ENCODE assay signal across 25 cellular contexts in genomic region chr20:57413990-57414389, GRCh38. TPM values are rescaled to one million over a fixed set of nuclear protein-coding genes. Genes with fewer than 3 reads are reported as not detected.
DNase-seq lines count a peak whose midpoint lies in the region; ATAC-seq, FAIRE-seq and TF ChIP-seq lines count a peak whose summit lies in the region.
"Had no signal": no experiment of that assay in that cellular context is flagged by ENCODE, and none has a peak within 500 bp of the region (broad histone marks: within the 10 kb centered on the region; RNA-seq: fewer than 3 reads in every experiment).

No MANE protein-coding gene starts in this region.

- H4K91ac ChIP-seq in H1 (replicated peaks; ENCODE audit: insufficient read length, low read length), result no peak overlapping the region

- H3K9me3 ChIP-seq in BLaER1 treated with 17β-estradiol and CSF1 and Interleukin-3, amounts not matched to agents 10 nM and 100 nM (replicated peaks in 1 of 11), result no peaks in the 10 kb centered on the region
- H3K9me3 ChIP-seq in H1 (ENCODE audit: insufficient read depth in 2 of 2, low read depth in 1 of 2, low read length in 1 of 2) (no peaks in the 10 kb centered on the region), spleen (no peaks in the 10 kb centered on the region), ovary (no peaks in the 10 kb centered on the region)
- H3K9me3 ChIP-seq: A549, BE2C, Caco-2, HAP-1 had no signal

- H3K9ac ChIP-seq in BLaER1 treated with 17β-estradiol and CSF1 and Interleukin-3, amounts not matched to agents 10 nM and 100 nM, result 0 out of 22 replicates have a peak overlapping the region, but pooled peaks of 2 of the 11 experiments have one; percentile 53 to 66
- no peak overlapping the region for H3K9ac ChIP-seq in H1 (replicated peaks in 1 of 4; ENCODE audit: extremely low read depth in 1 of 4, low read depth in 3 of 4, low read length in 3 of 4)

- peaks cover 5% of the 10 kb centered on the region; the same call in 1 of the 2 replicates for H3K23me2 ChIP-seq in H1 (ENCODE audit: low read depth, low read length)

- no peak for TF ChIP-seq CTCF in H1 (IDR thresholded peaks at IDR 0.05; ENCODE audit: control extremely low read depth in 1 of 3, insufficient read depth in 1 of 3, low read depth in 1 of 3, low read length in 3 of 3)
- no peak for TF ChIP-seq CTCF in spleen (IDR thresholded peaks at IDR 0.05 in 8 of 11, conservative IDR thresholded peaks at IDR 0.05 in 3 of 11)
- no peak for TF ChIP-seq CTCF in ovary (IDR thresholded peaks at IDR 0.05)

- 0 out of 2 replicates have a peak overlapping the region, but pooled peaks have one; percentile 23 for H2BK12ac ChIP-seq in H1 (ENCODE audit: low read depth, low read length)

- CTCF ChIA-PET in H1 (lab: Charles Lee; ENCODE audit: partially characterized antibody), result interaction anchor here (1.0 to 3.0 kb wide), 6 partner anchors 12 to 82 kb away, joined by 3 to 18 read pairs (median 4); no protein-coding TSS in a partner anchor

- no peak overlapping the region for H3K4ac ChIP-seq in H1 (replicated peaks; ENCODE audit: insufficient read length, low read depth, low read length)

- no peak overlapping the region for H2AK5ac ChIP-seq in H1 (ENCODE audit: low read depth, low read length)

- intact Hi-C loops in left ventricle myocardium superior (cut with micrococcal nuclease), result no loop called here
- intact Hi-C loops in cardiac septum (cut with DNase I), result no loop called here
- intact Hi-C loops in spleen (cut with DNase I; ENCODE audit: low total_unique reads), result no loop called here
- intact Hi-C loops in ovary (cut with DNase I), result no loop called here

- no peaks in the 10 kb centered on the region for H3K79me1 ChIP-seq in H1 (ENCODE audit: low read depth, low read length)

- peak overlapping the region in 8 of 11 experiments; percentile 51 to 78 (median 68); a peak in 16 of 22 replicates for H3K27ac ChIP-seq in BLaER1 treated with 17β-estradiol and CSF1 and Interleukin-3, amounts not matched to agents 10 nM and 100 nM
- no peak overlapping the region for H3K27ac ChIP-seq in H1 (ENCODE audit: low read depth, low read length)
- H3K27ac ChIP-seq in spleen, result peak overlapping the region in 1 of 8 donors; percentile 11
- no peak overlapping the region for H3K27ac ChIP-seq in ovary
- H3K27ac ChIP-seq: A549 had no signal

- no peak overlapping the region for H3K14ac ChIP-seq in H1 (ENCODE audit: insufficient read length)

- no peaks in the 10 kb centered on the region for H3K27me3 ChIP-seq in BLaER1 treated with 17β-estradiol and CSF1 and Interleukin-3, amounts not matched to agents 10 nM and 100 nM
- H3K27me3 ChIP-seq in H1 (replicated peaks in 1 of 4; ENCODE audit: control insufficient read depth in 3 of 4, extremely low read depth in 1 of 4, insufficient read depth in 3 of 4, low read length in 3 of 4) (no peaks in the 10 kb centered on the region), spleen (replicated peaks in 1 of 7) (no peaks in the 10 kb centered on the region), ovary (no peaks in the 10 kb centered on the region)
- H3K27me3 ChIP-seq: BE2C had no signal

- no peak overlapping the region for H4K5ac ChIP-seq in H1 (ENCODE audit: insufficient read length, low read depth, low read length)

- no peak overlapping the region for H2AFZ ChIP-seq in H1 (ENCODE audit: low read length)
- H2AFZ ChIP-seq: GM23338 had no signal

- no peak overlapping the region for H3K4me3 ChIP-seq in BLaER1 treated with 17β-estradiol and CSF1 and Interleukin-3, amounts not matched to agents 10 nM and 100 nM
- H3K4me3 ChIP-seq in H1 (ENCODE audit: extremely low read depth in 1 of 4, insufficient read depth in 2 of 4, low read depth in 3 of 4, low read length in 4 of 4) (no peak overlapping the region), spleen (no peak overlapping the region), ovary (no peak overlapping the region)
- H3K4me3 ChIP-seq: A549, GM12878, GM23338, HAP-1 had no signal

- H2BK15ac ChIP-seq in H1 (ENCODE audit: low read length), result no peak overlapping the region

- H3K36me3 ChIP-seq in BLaER1 treated with 17β-estradiol and CSF1 and Interleukin-3, amounts not matched to agents 10 nM and 100 nM, result peaks cover 11 to 20% (median 16%) of the 10 kb centered on the region in 11 experiments
- peaks cover 0 to 3% (median under 1%) of the 10 kb centered on the region in 4 experiments; a peak in 2 of 8 replicates for H3K36me3 ChIP-seq in H1 (ENCODE audit: control insufficient read depth in 2 of 4, insufficient read depth in 4 of 4, low read length in 3 of 4)
- H3K36me3 ChIP-seq in spleen, result peaks cover 0 to 18% (median 17%) of the 10 kb centered on the region in 6 donors
- no peaks in the 10 kb centered on the region for H3K36me3 ChIP-seq in ovary
- H3K36me3 ChIP-seq: BE2C, HAP-1 had no signal

- TF ChIP-seq EP300 in H1 (IDR thresholded peaks at IDR 0.05; ENCODE audit: borderline replicate concordance in 1 of 2, low read depth in 2 of 2, low read length in 2 of 2) (no peak), ovary (IDR thresholded peaks at IDR 0.05) (no peak)

- no peak overlapping the region for H3K56ac ChIP-seq in H1 (replicated peaks; ENCODE audit: insufficient read length, low read depth, low read length)

- no peak overlapping the region for H3K23ac ChIP-seq in H1 (ENCODE audit: insufficient read length)

- no peak overlapping the region for H4K8ac ChIP-seq in H1 (ENCODE audit: extremely low read depth, insufficient read depth, low read length)

- H3K4me1 ChIP-seq in BLaER1 treated with 17β-estradiol and CSF1 and Interleukin-3, amounts not matched to agents 10 nM and 100 nM, result peaks cover 31 to 95% (median 73%) of the 10 kb centered on the region in 10 experiments
- no peaks in the 10 kb centered on the region for H3K4me1 ChIP-seq in H1 (replicated peaks in 1 of 4; ENCODE audit: control insufficient read depth in 3 of 4, insufficient read depth in 4 of 4, low read length in 3 of 4)
- peaks cover 0 to 50% (median 12%) of the 10 kb centered on the region in 6 donors for H3K4me1 ChIP-seq in spleen
- peaks cover 15% of the 10 kb centered on the region for H3K4me1 ChIP-seq in ovary (ENCODE audit: insufficient read depth)
- H3K4me1 ChIP-seq: Caco-2, HAP-1 had no signal

- DNase-seq in left ventricle myocardium superior (peak; percentile 18), cardiac septum (ENCODE audit: low spot score) (no peak), H1 (ENCODE audit: low read depth in 1 of 2, low spot score in 2 of 2) (no peak), spleen (peak; percentile 59), ovary (no peak), EL (no peak)
- DNase-seq: 8988T; ACHN; AML-193; BE2C; C1 segment of cervical spinal cord; Caco-2; CD4-positive, CD25-positive, alpha-beta regulatory T cell; DMS153; DND-41; GDM1; HFFc6 had no signal

- no peak overlapping the region for H3K18ac ChIP-seq in H1 (ENCODE audit: extremely low read depth, low read length)

- peak overlapping the region in 6 of 11 experiments; percentile 60 to 90 (median 78); a peak in 11 of 22 replicates for H3K4me2 ChIP-seq in BLaER1 treated with 17β-estradiol and CSF1 and Interleukin-3, amounts not matched to agents 10 nM and 100 nM
- no peak overlapping the region for H3K4me2 ChIP-seq in H1 (ENCODE audit: insufficient read depth in 1 of 2, low read depth in 2 of 2, low read length in 2 of 2)
- H3K4me2 ChIP-seq: A549, GM23338 had no signal

- FAIRE-seq in H1 (lab: Jason Lieb, UNC), result no peak
- FAIRE-seq: A549, GM12878, GM19239, H54 had no signal

- no peak overlapping the region for H2BK120ac ChIP-seq in H1 (replicated peaks; ENCODE audit: low read depth, low read length)

- H2BK5ac ChIP-seq in H1 (ENCODE audit: low read depth, low read length), result no peak overlapping the region

- no peak for TF ChIP-seq RAD21 in H1 (IDR thresholded peaks at IDR 0.05 in 1 of 2, conservative IDR thresholded peaks at IDR 0.05 in 1 of 2; ENCODE audit: low read depth in 2 of 2, low read length in 2 of 2)

- POLR2A ChIA-PET in H1 (lab: Charles Lee; ENCODE audit: partially characterized antibody), result interaction anchor here (1.4 to 2.0 kb wide), 4 partner anchors 10 to 23 kb away, joined by 3 to 11 read pairs (median 6); partner anchors contain the start of gene RBM38

- ATAC-seq in left ventricle myocardium superior, result no peak
- ATAC-seq: A549; CD8-positive, alpha-beta T cell; GM12878; GM23338 had no signal

- TF ChIP-seq POLR2A in H1 (IDR thresholded peaks at IDR 0.05; ENCODE audit: control extremely low read depth in 1 of 2, low read depth in 2 of 2, low read length in 2 of 2) (no peak), spleen (IDR thresholded peaks at IDR 0.05) (no peak), ovary (IDR thresholded peaks at IDR 0.05) (no peak)

- peaks cover 10 to 30% (median 22%) of the 10 kb centered on the region in 11 experiments; a peak in 21 of 22 replicates for H4K20me1 ChIP-seq in BLaER1 treated with 17β-estradiol and CSF1 and Interleukin-3, amounts not matched to agents 10 nM and 100 nM
- H4K20me1 ChIP-seq in H1 (replicated peaks in 1 of 2; ENCODE audit: control insufficient read depth in 1 of 2, insufficient read depth in 2 of 2, low read length in 2 of 2), result peaks cover 0 to 4% of the 10 kb centered on the region in 2 experiments

- 96% methylated on average over 10 of the region's 10 CpGs; no CpG with 5 or more reads in 1 of the 2 experiments for WGBS in H1 (ENCODE audit: extremely low coverage in 1 of 2, insufficient coverage in 1 of 2, insufficient read length in 1 of 2, insufficient replicate concordance in 2 of 2, low coverage in 1 of 2, low lambda C conversion rate in 2 of 2, missing lambda C conversion rate in 1 of 2), 2 experiments
- WGBS in spleen, 5 donors, result 87 to 96% (median 93%) methylated on average over 5 to 10 of the region's 10 CpGs
- 94 to 96% (median 95%) methylated on average over 9 to 10 of the region's 10 CpGs for WGBS in ovary, 3 donors

- H3K79me2 ChIP-seq in H1 (ENCODE audit: control insufficient read depth in 1 of 2, insufficient read depth in 2 of 2, low read length in 2 of 2), result no peaks in the 10 kb centered on the region

- H2BK20ac ChIP-seq in H1 (ENCODE audit: low read length), result no peak overlapping the region

TF ChIP-seq in H1, 55 proteins besides CTCF, POLR2A, EP300 and RAD21 (continues in another document):
- no peak for TF ChIP-seq RFX5 (IDR thresholded peaks at IDR 0.05; ENCODE audit: borderline replicate concordance, low read depth, low read length)

RNA-seq across cellular contexts. Expression of gene RBM38, which starts 22.8 kb away (rescaled TPM):
- total RNA-seq in left ventricle myocardium superior, result 89.3 TPM
- 63.1 TPM for total RNA-seq in cardiac septum
- total RNA-seq in H1 (2021; fragmentation: NEBNext Ultra II Directional; extraction: Animal tissue kit (Norgen Biotek cat#: 25700)), result 57.7 and 60.1 TPM in 2 replicates
- polyA plus RNA-seq in H1 (2011; rRNA removed), result 109 and 131 TPM in 2 replicates
- polyA plus RNA-seq in H1 (2011; cell fraction: cytosol; rRNA removed), result 71.9 TPM
- polyA plus RNA-seq in H1 (2011; cell fraction: nucleus; rRNA removed), result 75.2 TPM
- 32.3 to 58.0 TPM (median 56.1 TPM) in 4 replicates for polyA plus RNA-seq in H1 (2012, experiment 1 of 2)
- polyA plus RNA-seq in H1 (2012, experiment 2 of 2), result 61.6 TPM
- 53.7 TPM for polyA plus RNA-seq in H1 (2013, experiment 1 of 2)
- 52.7 TPM for polyA plus RNA-seq in H1 (2013, experiment 2 of 2)
- 16.3 and 19.0 TPM in 2 replicates for polyA minus RNA-seq in H1 (2011; rRNA and poly(A)+ RNA removed)
- 49.0 TPM for polyA minus RNA-seq in H1 (2011; cell fraction: cytosol; rRNA and poly(A)+ RNA removed)
- 23.7 TPM for polyA minus RNA-seq in H1 (2011; cell fraction: nucleus; rRNA and poly(A)+ RNA removed)
- total RNA-seq in spleen, result 100 to 1,000 TPM in 1 of 7 donors, 10 to 100 TPM in 6; 49.2 to 120 (median 61.6) TPM
- polyA plus RNA-seq in spleen, result 10 to 100 TPM; 48.6 to 87.8 (median 81.2) TPM
- total RNA-seq in ovary, result 10 to 100 TPM; 20.0 to 77.6 (median 39.3) TPM
- 10 to 100 TPM in 1 of 2 donors, 1 to 10 TPM in 1; 6.3 to 36.6 TPM for polyA plus RNA-seq in ovary

Comparison
In these comparisons a context has a peak if more than half of its experiments do, and no peak if none do; other contexts are left out.
1. DNase-seq: peak in left ventricle myocardium superior (single experiment) and spleen (single experiment); none in cardiac septum (single experiment), H1 (0 of 2), ovary (0 of 5) and EL (single experiment).
2. H3K27ac ChIP-seq: peak in BLaER1 treated with 17β-estradiol and CSF1 and Interleukin-3, amounts not matched to agents 10 nM and 100 nM (8 of 11); none in H1 (single experiment) and ovary (0 of 2).
3. H3K4me2 ChIP-seq: peak in BLaER1 treated with 17β-estradiol and CSF1 and Interleukin-3, amounts not matched to agents 10 nM and 100 nM (6 of 11); none in H1 (0 of 2).